ENCODE assay signal across 17 cellular contexts in genomic region chr1:111848852-111849545, GRCh38.
A peak's percentile ranks its signal among the peaks of the same experiment; 100 is the strongest.
DNase-seq lines count a peak whose midpoint lies in the region; ATAC-seq and TF ChIP-seq lines count a peak whose summit lies in the region.
"Had no signal": no experiment of that assay in that cellular context is flagged by ENCODE, and none has a peak within 500 bp of the region (broad histone marks: within the 10 kb centered on the region; RNA-seq: fewer than 3 reads in every experiment).

No MANE protein-coding gene starts in this region.

- H3K18ac ChIP-seq in neuronal stem cell (ENCODE audit: low read length), result no peak overlapping the region

- peak overlapping the region; percentile 48 for H3K23ac ChIP-seq in neuronal stem cell (ENCODE audit: low read depth, low read length, poor library complexity)

- no peak overlapping the region for H3K14ac ChIP-seq in neuronal stem cell (ENCODE audit: low read length)

- peaks cover 0 to 9% of the 10 kb centered on the region in 2 donors for H3K4me1 ChIP-seq in neuronal stem cell (ENCODE audit: control insufficient read depth in 2 of 2, insufficient read depth in 1 of 2, low read depth in 1 of 2, low read length in 2 of 2)
- H3K4me1 ChIP-seq: BE2C had no signal

- H2BK120ac ChIP-seq in neuronal stem cell (ENCODE audit: low read depth, low read length), result no peak overlapping the region

- no peak overlapping the region for H3K4me2 ChIP-seq in neuronal stem cell (ENCODE audit: insufficient read depth, low read length, poor library complexity, severe bottlenecking)

- H3K27me3 ChIP-seq in dorsolateral prefrontal cortex, result no peaks in the 10 kb centered on the region
- peaks cover 0 to 18% (median 0%) of the 10 kb centered on the region in 3 experiments for H3K27me3 ChIP-seq in neuronal stem cell (ENCODE audit: control insufficient read depth in 3 of 3, insufficient read depth in 3 of 3, low read depth in 1 of 3, low read length in 3 of 3)
- H3K27me3 ChIP-seq: BE2C had no signal

- no peaks in the 10 kb centered on the region for H3K36me3 ChIP-seq in neuronal stem cell (replicated peaks in 1 of 2; ENCODE audit: control insufficient read depth in 2 of 2, insufficient read depth in 2 of 2, low read length in 2 of 2)
- H3K36me3 ChIP-seq: BE2C had no signal

- no peak overlapping the region for H3K4ac ChIP-seq in neuronal stem cell (ENCODE audit: low read length)

- H3K27ac ChIP-seq in dorsolateral prefrontal cortex (peak overlapping the region in 42 of 59 donors; percentile 7 to 86 (median 48)), neuronal stem cell (replicated peaks; ENCODE audit: low read length) (no peak overlapping the region)
- H3K27ac ChIP-seq: 22Rv1 had no signal

- H3K79me1 ChIP-seq in neuronal stem cell (ENCODE audit: low read depth, low read length), result no peaks in the 10 kb centered on the region

- H3K4me3 ChIP-seq in dorsolateral prefrontal cortex (no peak overlapping the region), neuronal stem cell (ENCODE audit: low read length in 2 of 2) (no peak overlapping the region), foreskin fibroblast (ENCODE audit: low read depth in 1 of 2, low read length in 2 of 2) (no peak overlapping the region)

- intact Hi-C loops in dorsolateral prefrontal cortex (cut with DNase I), result no loop called here

- no peak overlapping the region for H2BK5ac ChIP-seq in neuronal stem cell (ENCODE audit: low read length)

- H4K91ac ChIP-seq in neuronal stem cell (ENCODE audit: low read depth, low read length, poor library complexity), result no peak overlapping the region

- no peak overlapping the region for H2BK15ac ChIP-seq in neuronal stem cell (ENCODE audit: low read length)

- ATAC-seq in HG02678 (IDR thresholded peaks at IDR 0.05; ENCODE audit: unreplicated experiment), result no peak

- DNase-seq in NCI-H1092 (lab: John Stamatoyannopoulos, UW) (peak; percentile 8), NCI-H1092 treated with DMSO at 0.1 percent for 48 hours (lab: John Stamatoyannopoulos, UW) (no peak), COLO668 (lab: John Stamatoyannopoulos, UW; ENCODE audit: unreplicated experiment) (peak; percentile 16), dorsolateral prefrontal cortex (peak in 7 of 10 donors; percentile 53 to 82 (median 62)), neuronal stem cell (ENCODE audit: low spot score) (no peak), midbrain (lab: John Stamatoyannopoulos, UW) (no peak), foreskin fibroblast (no peak)
- DNase-seq: BE2C; CD4-positive, alpha-beta T cell; DMS79 treated with DMSO at 0.1 percent for 48 hours; HCEC 1CT; NCI-H1048; NCI-H524 treated with DMSO at 0.1 percent for 48 hours; OCI-M1; SHP77 treated with DMSO at 0.1 percent for 48 hours had no signal

- H2AK5ac ChIP-seq in neuronal stem cell (ENCODE audit: low read depth, low read length), result no peak overlapping the region

- H2BK12ac ChIP-seq in neuronal stem cell (ENCODE audit: low read length), result no peak overlapping the region

- H3K9ac ChIP-seq in neuronal stem cell (ENCODE audit: low read depth, low read length, poor library complexity), result no peak overlapping the region

- TF ChIP-seq CTCF in dorsolateral prefrontal cortex (IDR thresholded peaks at IDR 0.05 in 54 of 56, conservative IDR thresholded peaks at IDR 0.05 in 2 of 56; ENCODE audit: low read depth in 1 of 56, partially characterized antibody in 56 of 56) (no peak), foreskin fibroblast (IDR thresholded peaks at IDR 0.05; ENCODE audit: low read depth, low read length) (no peak)

- no peaks in the 10 kb centered on the region for H3K9me3 ChIP-seq in neuronal stem cell (replicated peaks in 1 of 2; ENCODE audit: control insufficient read depth in 2 of 2, insufficient read depth in 1 of 2, low read depth in 1 of 2, low read length in 2 of 2)
- H3K9me3 ChIP-seq: BE2C had no signal

- H4K8ac ChIP-seq in neuronal stem cell (ENCODE audit: low read depth, low read length), result no peak overlapping the region

- H2AFZ ChIP-seq in neuronal stem cell (ENCODE audit: low read length), result no peak overlapping the region

- WGBS in neuronal stem cell (ENCODE audit: extremely low coverage in 2 of 2, insufficient read length in 2 of 2, insufficient replicate concordance in 1 of 2), 2 donors, result no CpG with 5 or more reads among the region's 7 CpGs

Comparison
In these comparisons a context has a peak if more than half of its experiments do, and no peak if none do; other contexts are left out.
1. DNase-seq: peak in NCI-H1092 (single experiment), COLO668 (single experiment) and dorsolateral prefrontal cortex (7 of 10); none in NCI-H1092 treated with DMSO at 0.1 percent for 48 hours (single experiment), neuronal stem cell (single experiment), midbrain (single experiment) and foreskin fibroblast (0 of 2).